ENCODE assay signal across 8 cellular contexts in genomic region chr6:26553739-26554668, GRCh38. TPM values are rescaled to one million over a fixed set of nuclear protein-coding genes. Genes with fewer than 3 reads are reported as not detected.
A peak's percentile ranks its signal among the peaks of the same experiment; 100 is the strongest.
DNase-seq lines count a peak whose midpoint lies in the region; ATAC-seq, FAIRE-seq and TF ChIP-seq lines count a peak whose summit lies in the region.

No MANE protein-coding gene starts in this region.

- H3K4me3 ChIP-seq in colonic mucosa (peak overlapping the region; percentile 40), HepG2 (replicated peaks in 1 of 3; ENCODE audit: insufficient read depth in 1 of 3, low read depth in 2 of 3, low read length in 3 of 3) (peak overlapping the region; percentile 77 to 81 (median 80))

- H3K79me2 ChIP-seq in HepG2 (ENCODE audit: insufficient read depth, low read length): no peaks in the 10 kb centered on the region

- H3K27me3 ChIP-seq in colonic mucosa (no peaks in the 10 kb centered on the region), HepG2 (ENCODE audit: control insufficient read depth in 1 of 2, insufficient read depth in 2 of 2, low read length in 2 of 2) (no peaks in the 10 kb centered on the region; a peak in 1 of 5 replicates)

- TF ChIP-seq POLR2A in HepG2 (IDR thresholded peaks at IDR 0.05; ENCODE audit: insufficient read depth in 1 of 2, low read depth in 2 of 2, low read length in 2 of 2): no peak

- H3K9ac ChIP-seq in colonic mucosa (ENCODE audit: low read depth in 2 of 2, low read length in 2 of 2) (peak overlapping the region in 1 of 2 donors; percentile 74), HepG2 (ENCODE audit: insufficient read depth, low read depth, low read length) (peak overlapping the region; percentile 70)

- H3K27ac ChIP-seq in colonic mucosa: peak overlapping the region; percentile 45
- H3K27ac ChIP-seq in HepG2 (ENCODE audit: extremely low read length, insufficient read depth, low read length): peak overlapping the region; percentile 39

- H3K36me3 ChIP-seq in colonic mucosa (no peaks in the 10 kb centered on the region), HepG2 (replicated peaks in 1 of 2; ENCODE audit: control insufficient read depth in 1 of 2, insufficient read depth in 2 of 2, low read length in 2 of 2) (no peaks in the 10 kb centered on the region)

- FAIRE-seq in HepG2 (lab: Jason Lieb, UNC): no peak

- TF ChIP-seq RAD21 in HepG2 (CRISPR knock-in tag; IDR thresholded peaks at IDR 0.05): 0 out of 2 replicates have a peak, but pooled peaks have one; percentile 5

- ATAC-seq in GM18498 (IDR thresholded peaks at IDR 0.05; ENCODE audit: unreplicated experiment) (peak; percentile 37), HG03045 (IDR thresholded peaks at IDR 0.05; ENCODE audit: unreplicated experiment) (peak; percentile 44), HepG2 (peak; percentile 39)
- ATAC-seq in activated CD4-positive, CD25-positive, alpha-beta regulatory T cell treated with anti-CD3 and anti-CD28 coated beads, Interleukin-2, amount 50 U/mL, for 24 hours: peak; percentile 59 to 63

- no TSS peak for BruUV-seq in HepG2 (replicated peaks; lab: Mats Ljungman, UMichigan)

- peak overlapping the region; percentile 89 for H3K4me2 ChIP-seq in HepG2 (ENCODE audit: low read depth, low read length)

- TF ChIP-seq CTCF in colonic mucosa (IDR thresholded peaks at IDR 0.05) (no peak), HepG2 (CRISPR knock-in tag; IDR thresholded peaks at IDR 0.05) (no peak)

- intact Hi-C loops in colonic mucosa (cut with DNase I): no loop called here
- intact Hi-C loops in HepG2 (cut with micrococcal nuclease; ENCODE audit: unreplicated experiment): loop anchor here (1.0 to 10.0 kb wide), 6 partner anchors 14 to 921 kb away; partner anchors contain the start of gene ZNF184

- no peaks in the 10 kb centered on the region for H4K20me1 ChIP-seq in HepG2 (ENCODE audit: insufficient read depth, low read length)

- POLR2A ChIA-PET in HepG2 (lab: Yijun Ruan, JAX): interaction anchor here (0.9 to 5.7 kb wide), 6 partner anchors 12 to 223 kb away, joined by 3 to 68 read pairs (median 5); partner anchors contain the start of gene HMGN4

- in situ Hi-C loops in HepG2 (cut with HindIII; ENCODE audit: extremely low pct_ligation_motif_present, low pct_unique_long_range_greater_than_20kb): loop anchor here (5.0 kb wide), 1 partner anchor 222 kb away; no protein-coding TSS in a partner anchor

- H3K4me1 ChIP-seq in colonic mucosa: no peaks in the 10 kb centered on the region
- peaks cover 51% of the 10 kb centered on the region for H3K4me1 ChIP-seq in HepG2 (ENCODE audit: insufficient read depth, low read length)

- H3K9me3 ChIP-seq in colonic mucosa (no peaks in the 10 kb centered on the region), HepG2 (ENCODE audit: low read length) (no peaks in the 10 kb centered on the region)

- DNase-seq in NCI-H345 (lab: John Stamatoyannopoulos, UW) (peak; percentile 80), colonic mucosa (peak; percentile 89), HepG2 (ENCODE audit: low spot score) (peak; percentile 81), HuH-7.5 (ENCODE audit: low spot score) (no peak)
- DNase-seq in stimulated activated CD4-positive, alpha-beta T cell treated with anti-CD3 and anti-CD28 coated beads, Interleukin-2, amount 100 ng/mL, for 24 hours: peak; percentile 85 to 86

- CTCF ChIA-PET in HepG2 (lab: Yijun Ruan, JAX; ENCODE audit: low intra/inter-chr PET ratio, low total read pairs): no interaction called here

- WGBS in HepG2 (ENCODE audit: low lambda C conversion rate): 2% methylated on average over 19 of the region's 19 CpGs

- peak overlapping the region; percentile 91 for H2AFZ ChIP-seq in HepG2 (ENCODE audit: low read length)

- TF ChIP-seq EP300 in HepG2 (IDR thresholded peaks at IDR 0.05; ENCODE audit: low read depth in 2 of 2, low read length in 2 of 2) (no peak), HepG2 (CRISPR knock-in tag; IDR thresholded peaks at IDR 0.05; ENCODE audit: borderline replicate concordance) (no peak)

TF ChIP-seq in HepG2, 621 proteins besides CTCF, POLR2A, EP300 and RAD21 (continues in another document):
- 0 out of 2 replicates have a peak, but pooled peaks have one; percentile 27 for TF ChIP-seq KLF11 (CRISPR knock-in tag; IDR thresholded peaks at IDR 0.05)
- no peak for TF ChIP-seq SP2 (CRISPR knock-in tag; IDR thresholded peaks at IDR 0.05)

RNA-seq across cellular contexts. Expression of gene HMGN4, which starts 15.8 kb away (rescaled TPM):
- total RNA-seq in colonic mucosa (10 to 100 TPM; 40.6 to 56.0 TPM), HepG2 (2016; rRNA removed; fragmentation: Illumina TruSeq; extraction: Trizol) (52.1 and 79.1 TPM in 2 replicates)
- total RNA-seq in HepG2 (2016; cell fraction: cytosol; rRNA removed; fragmentation: Illumina TruSeq; extraction: Trizol; ENCODE audit: low read depth): 14.1 and 14.2 TPM in 2 replicates
- 57.3 and 82.0 TPM in 2 replicates for total RNA-seq in HepG2 (2016; cell fraction: insoluble cytoplasmic fraction; rRNA removed; fragmentation: Illumina TruSeq; extraction: Trizol)
- 39.7 and 45.8 TPM in 2 replicates for total RNA-seq in HepG2 (2016; cell fraction: membrane; rRNA removed; fragmentation: Illumina TruSeq; extraction: Trizol)
- 25.0 and 25.1 TPM in 2 replicates for total RNA-seq in HepG2 (2016; cell fraction: nucleus; rRNA removed; fragmentation: Illumina TruSeq; extraction: Trizol)
- 35.2 and 39.9 TPM in 2 replicates for polyA plus RNA-seq in HepG2 (2011; rRNA removed)
- 30.0 and 36.6 TPM in 2 replicates for polyA plus RNA-seq in HepG2 (2011; cell fraction: cytosol; rRNA removed)
- polyA plus RNA-seq in HepG2 (2011; cell fraction: nucleus; rRNA removed): 17.1 and 20.4 TPM in 2 replicates
- polyA plus RNA-seq in HepG2 (2012): 43.4 and 46.6 TPM in 2 replicates
- 7.3 and 12.1 TPM in 2 replicates for polyA plus RNA-seq in HepG2 (2016; cell fraction: cytosol; fragmentation: Illumina TruSeq; extraction: Trizol; ENCODE audit: low read depth)
- 70.8 and 81.5 TPM in 2 replicates for polyA plus RNA-seq in HepG2 (2016; cell fraction: insoluble cytoplasmic fraction; fragmentation: Illumina TruSeq; extraction: Trizol; ENCODE audit: low read depth)
- 23.8 and 31.2 TPM in 2 replicates for polyA plus RNA-seq in HepG2 (2016; cell fraction: membrane; fragmentation: Illumina TruSeq; extraction: Trizol; ENCODE audit: low read depth)
- 36.5 and 38.4 TPM in 2 replicates for polyA plus RNA-seq in HepG2 (2016; cell fraction: nucleus; fragmentation: Illumina TruSeq; extraction: Trizol; ENCODE audit: insufficient read depth, low read depth)
- 13.7 and 15.1 TPM in 2 replicates for polyA minus RNA-seq in HepG2 (2011; rRNA and poly(A)+ RNA removed; ENCODE audit: low replicate concordance)
- polyA minus RNA-seq in HepG2 (2011; cell fraction: cytosol; rRNA and poly(A)+ RNA removed): 19.8 and 21.2 TPM in 2 replicates
- 6.7 and 13.2 TPM in 2 replicates for polyA minus RNA-seq in HepG2 (2011; cell fraction: nucleus; rRNA and poly(A)+ RNA removed)

RNA-seq across cellular contexts. Expression of gene ABT1, which starts 42.7 kb away (rescaled TPM):
- 10 to 100 TPM; 15.9 to 17.9 TPM for total RNA-seq in colonic mucosa
- total RNA-seq in HepG2 (2016; rRNA removed; fragmentation: Illumina TruSeq; extraction: Trizol): 38.4 and 50.8 TPM in 2 replicates
- total RNA-seq in HepG2 (2016; cell fraction: cytosol; rRNA removed; fragmentation: Illumina TruSeq; extraction: Trizol; ENCODE audit: low read depth): 6.2 and 6.4 TPM in 2 replicates
- 39.5 and 50.0 TPM in 2 replicates for total RNA-seq in HepG2 (2016; cell fraction: insoluble cytoplasmic fraction; rRNA removed; fragmentation: Illumina TruSeq; extraction: Trizol)
- total RNA-seq in HepG2 (2016; cell fraction: membrane; rRNA removed; fragmentation: Illumina TruSeq; extraction: Trizol): 18.4 and 20.2 TPM in 2 replicates
- 17.8 and 18.7 TPM in 2 replicates for total RNA-seq in HepG2 (2016; cell fraction: nucleus; rRNA removed; fragmentation: Illumina TruSeq; extraction: Trizol)
- polyA plus RNA-seq in HepG2 (2011; rRNA removed): 37.4 and 38.4 TPM in 2 replicates
- 33.8 and 41.1 TPM in 2 replicates for polyA plus RNA-seq in HepG2 (2011; cell fraction: cytosol; rRNA removed)
- 18.1 and 19.0 TPM in 2 replicates for polyA plus RNA-seq in HepG2 (2011; cell fraction: nucleus; rRNA removed)
- polyA plus RNA-seq in HepG2 (2012): 15.8 and 17.3 TPM in 2 replicates
- polyA plus RNA-seq in HepG2 (2016; cell fraction: cytosol; fragmentation: Illumina TruSeq; extraction: Trizol; ENCODE audit: low read depth): 5.3 and 6.1 TPM in 2 replicates
- 49.1 and 55.1 TPM in 2 replicates for polyA plus RNA-seq in HepG2 (2016; cell fraction: insoluble cytoplasmic fraction; fragmentation: Illumina TruSeq; extraction: Trizol; ENCODE audit: low read depth)
- polyA plus RNA-seq in HepG2 (2016; cell fraction: membrane; fragmentation: Illumina TruSeq; extraction: Trizol; ENCODE audit: low read depth): 14.0 and 15.3 TPM in 2 replicates
- polyA plus RNA-seq in HepG2 (2016; cell fraction: nucleus; fragmentation: Illumina TruSeq; extraction: Trizol; ENCODE audit: insufficient read depth, low read depth): 23.9 and 25.0 TPM in 2 replicates
- polyA minus RNA-seq in HepG2 (2011; rRNA and poly(A)+ RNA removed; ENCODE audit: low replicate concordance): 20.6 and 39.2 TPM in 2 replicates
- polyA minus RNA-seq in HepG2 (2011; cell fraction: cytosol; rRNA and poly(A)+ RNA removed): 13.6 and 14.0 TPM in 2 replicates
- 31.2 and 33.4 TPM in 2 replicates for polyA minus RNA-seq in HepG2 (2011; cell fraction: nucleus; rRNA and poly(A)+ RNA removed)

RNA-seq across cellular contexts. Expression of gene BTN1A1, which starts 53.9 kb away (rescaled TPM):
- total RNA-seq in colonic mucosa: not detected
- not detected in 2 replicates for total RNA-seq in HepG2 (2016; rRNA removed; fragmentation: Illumina TruSeq; extraction: Trizol)
- total RNA-seq in HepG2 (2016; cell fraction: cytosol; rRNA removed; fragmentation: Illumina TruSeq; extraction: Trizol; ENCODE audit: low read depth): not detected in 2 replicates
- total RNA-seq in HepG2 (2016; cell fraction: insoluble cytoplasmic fraction; rRNA removed; fragmentation: Illumina TruSeq; extraction: Trizol): not detected in 2 replicates
- not detected in 2 replicates for total RNA-seq in HepG2 (2016; cell fraction: membrane; rRNA removed; fragmentation: Illumina TruSeq; extraction: Trizol)
- total RNA-seq in HepG2 (2016; cell fraction: nucleus; rRNA removed; fragmentation: Illumina TruSeq; extraction: Trizol): not detected in 2 replicates
- 0.04 and 0.12 TPM in 2 replicates for polyA plus RNA-seq in HepG2 (2011; rRNA removed)
- polyA plus RNA-seq in HepG2 (2011; cell fraction: cytosol; rRNA removed): 0.04 and 0.08 TPM in 2 replicates
- polyA plus RNA-seq in HepG2 (2011; cell fraction: nucleus; rRNA removed): not detected in 2 replicates
- 0.05 and 0.07 TPM in 2 replicates for polyA plus RNA-seq in HepG2 (2012)
- polyA plus RNA-seq in HepG2 (2016; cell fraction: cytosol; fragmentation: Illumina TruSeq; extraction: Trizol; ENCODE audit: low read depth): not detected in 2 replicates
- polyA plus RNA-seq in HepG2 (2016; cell fraction: insoluble cytoplasmic fraction; fragmentation: Illumina TruSeq; extraction: Trizol; ENCODE audit: low read depth): not detected in 2 replicates
- polyA plus RNA-seq in HepG2 (2016; cell fraction: membrane; fragmentation: Illumina TruSeq; extraction: Trizol; ENCODE audit: low read depth): not detected in 2 replicates
- polyA plus RNA-seq in HepG2 (2016; cell fraction: nucleus; fragmentation: Illumina TruSeq; extraction: Trizol; ENCODE audit: insufficient read depth, low read depth): not detected in 2 replicates
- not detected in 2 replicates for polyA minus RNA-seq in HepG2 (2011; rRNA and poly(A)+ RNA removed; ENCODE audit: low replicate concordance)
- not detected in 2 replicates for polyA minus RNA-seq in HepG2 (2011; cell fraction: cytosol; rRNA and poly(A)+ RNA removed)
- polyA minus RNA-seq in HepG2 (2011; cell fraction: nucleus; rRNA and poly(A)+ RNA removed): not detected in 2 replicates
